In the genomic region with DNA sequence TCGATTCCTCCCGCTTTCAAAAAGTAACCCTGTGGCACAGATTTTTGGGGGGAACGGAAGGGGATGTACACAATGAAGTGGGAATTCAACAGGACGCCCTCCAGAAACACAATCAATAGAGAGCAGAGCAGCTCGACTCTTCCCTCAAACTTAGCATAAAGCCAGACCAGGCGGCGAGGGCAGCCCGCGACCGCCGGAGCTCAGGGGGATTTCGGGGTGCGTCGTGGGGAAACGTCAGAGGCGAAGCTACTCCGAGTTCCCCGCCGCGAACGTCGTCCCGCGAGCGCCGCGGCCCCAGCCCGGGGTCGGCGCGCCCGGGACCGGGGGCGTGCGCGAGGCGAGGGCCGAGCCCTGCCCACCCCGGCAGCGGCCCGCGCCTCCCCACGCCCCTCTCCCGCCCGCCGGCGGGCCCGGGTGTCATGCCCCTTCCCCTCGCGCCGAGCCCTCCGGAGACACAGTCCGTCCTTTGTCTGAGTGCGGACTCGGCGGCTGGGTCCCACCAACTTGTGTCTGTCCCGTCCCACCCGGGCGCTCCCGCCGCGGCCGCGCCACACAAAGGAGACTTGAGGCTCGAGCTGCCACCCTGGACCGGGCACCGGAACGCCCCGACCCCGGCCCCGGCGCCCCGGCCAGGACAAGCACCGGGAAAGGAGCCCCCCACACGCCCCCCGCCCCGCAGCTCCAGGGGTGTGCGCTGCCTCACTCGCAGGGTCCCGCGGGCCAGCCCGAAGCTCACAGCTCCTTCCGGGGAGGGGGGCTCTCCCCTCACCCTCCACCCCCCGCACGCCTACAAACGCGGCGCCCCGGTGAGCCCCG, we compare ENCODE assay signal across 8 cellular contexts. TPM values are rescaled to one million over a fixed set of nuclear protein-coding genes. Genes with fewer than 3 reads are reported as not detected.
DNase-seq lines count a peak whose midpoint lies in the region; ATAC-seq and TF ChIP-seq lines count a peak whose summit lies in the region.

No MANE protein-coding gene starts in this region.

- WGBS in right lobe of liver (ENCODE audit: insufficient coverage, low coverage, low lambda C conversion rate, missing lambda C conversion rate) = 0% methylated on average over 17 of the region's 90 CpGs

- ATAC-seq in GM21528 (IDR thresholded peaks at IDR 0.05; ENCODE audit: low FRiP score, unreplicated experiment) (peak; percentile 31), right lobe of liver (peak in 2 of 4 donors; percentile 0 to 3)

- H3K9me3 Mint-ChIP-seq in dendritic cell treated with granulocyte-macrophage colony-stimulating factor and Interleukin-4, amounts not matched to agents 40 ng/mL and 50 ng/mL, for 4 days = no peaks in the 10 kb centered on the region

- DNase-seq in EH (ENCODE audit: low read depth) = peak; percentile 27
- peak; percentile 49 to 51 for DNase-seq in activated CD4-positive, alpha-beta T cell treated with anti-CD3 and anti-CD28 coated beads for 4 hours
- peak; percentile 56 to 68 (median 57) for DNase-seq in right lobe of liver
- DNase-seq in stimulated activated CD4-positive, alpha-beta T cell treated with anti-CD3 and anti-CD28 coated beads, Interleukin-4, amount 100 ng/mL, for 4 hours = peak; percentile 45 to 50
- no peak for DNase-seq in mesenteric fat pad (ENCODE audit: low spot score)

- H3K27me3 Mint-ChIP-seq in dendritic cell treated with granulocyte-macrophage colony-stimulating factor and Interleukin-4, amounts not matched to agents 40 ng/mL and 50 ng/mL, for 4 days = no peaks in the 10 kb centered on the region

- TF ChIP-seq EP300 in Ishikawa (IDR thresholded peaks at IDR 0.05; ENCODE audit: borderline replicate concordance) = no peak

- intact Hi-C loops in dendritic cell treated with granulocyte-macrophage colony-stimulating factor and Interleukin-4, amounts not matched to agents 40 ng/mL and 50 ng/mL, for 4 days (cut with micrococcal nuclease) = loop anchor here (2.0 to 10.0 kb wide), 4 partner anchors 57 to 209 kb away; partner anchors contain the start of gene ZNF786
- intact Hi-C loops in right lobe of liver (cut with DNase I) = no loop called here

- peaks cover 14% of the 10 kb centered on the region for H3K36me3 Mint-ChIP-seq in dendritic cell treated with granulocyte-macrophage colony-stimulating factor and Interleukin-4, amounts not matched to agents 40 ng/mL and 50 ng/mL, for 4 days (ENCODE audit: low read depth)

- TF ChIP-seq POLR2A in right lobe of liver (IDR thresholded peaks at IDR 0.05) = no peak

- TF ChIP-seq RAD21 in Ishikawa (IDR thresholded peaks at IDR 0.05; ENCODE audit: low read depth) = no peak

- H3K27ac Mint-ChIP-seq in dendritic cell treated with granulocyte-macrophage colony-stimulating factor and Interleukin-4, amounts not matched to agents 40 ng/mL and 50 ng/mL, for 4 days = peak overlapping the region; percentile 88

- peaks cover 0 to 3% (median 0%) of the 10 kb centered on the region in 4 donors for H3K4me1 ChIP-seq in right lobe of liver

- peak overlapping the region; percentile 92 for H3K4me3 Mint-ChIP-seq in dendritic cell treated with granulocyte-macrophage colony-stimulating factor and Interleukin-4, amounts not matched to agents 40 ng/mL and 50 ng/mL, for 4 days

- TF ChIP-seq CTCF in right lobe of liver (IDR thresholded peaks at IDR 0.05) = no peak

- peak overlapping the region; percentile 76 to 97 (median 89) for H3K4me3 ChIP-seq in right lobe of liver

- no peaks in the 10 kb centered on the region for H3K9me3 ChIP-seq in right lobe of liver

- H3K36me3 ChIP-seq in right lobe of liver = no peaks in the 10 kb centered on the region

- no peaks in the 10 kb centered on the region for H3K27me3 ChIP-seq in right lobe of liver

- peaks cover 20% of the 10 kb centered on the region for H3K4me1 Mint-ChIP-seq in dendritic cell treated with granulocyte-macrophage colony-stimulating factor and Interleukin-4, amounts not matched to agents 40 ng/mL and 50 ng/mL, for 4 days (ENCODE audit: low read depth)

- H3K27ac ChIP-seq in right lobe of liver = peak overlapping the region in 2 of 3 donors; percentile 76 to 84

TF ChIP-seq in Ishikawa, 13 proteins besides CTCF, POLR2A, EP300 and RAD21:
- TF ChIP-seq TAF1 (IDR thresholded peaks at IDR 0.05; ENCODE audit: low read depth) (no peak; the same call in 1 of the 2 replicates), NFIC (IDR thresholded peaks at IDR 0.05) (no peak), ZBTB7A (IDR thresholded peaks at IDR 0.05; ENCODE audit: low read depth) (peak; percentile 86), MAX (IDR thresholded peaks at IDR 0.05) (no peak; the same call in 1 of the 2 replicates), FOXM1 (IDR thresholded peaks at IDR 0.05; ENCODE audit: borderline replicate concordance, low read depth) (no peak)
- TF ChIP-seq, protein P1, sequence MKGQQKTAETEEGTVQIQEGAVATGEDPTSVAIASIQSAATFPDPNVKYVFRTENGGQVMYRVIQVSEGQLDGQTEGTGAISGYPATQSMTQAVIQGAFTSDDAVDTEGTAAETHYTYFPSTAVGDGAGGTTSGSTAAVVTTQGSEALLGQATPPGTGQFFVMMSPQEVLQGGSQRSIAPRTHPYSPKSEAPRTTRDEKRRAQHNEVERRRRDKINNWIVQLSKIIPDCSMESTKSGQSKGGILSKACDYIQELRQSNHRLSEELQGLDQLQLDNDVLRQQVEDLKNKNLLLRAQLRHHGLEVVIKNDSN (IDR thresholded peaks at IDR 0.05) = no peak
TF ChIP-seq in Ishikawa: peak in this region for 1.

RNA-seq across cellular contexts. Expression of gene EZH2, which starts 0.7 kb away (rescaled TPM):
- total RNA-seq in right lobe of liver (1 to 10 TPM; 1.2 to 4.2 (median 1.9) TPM), mesenteric fat pad (2.3 TPM)
